In the genomic region with DNA sequence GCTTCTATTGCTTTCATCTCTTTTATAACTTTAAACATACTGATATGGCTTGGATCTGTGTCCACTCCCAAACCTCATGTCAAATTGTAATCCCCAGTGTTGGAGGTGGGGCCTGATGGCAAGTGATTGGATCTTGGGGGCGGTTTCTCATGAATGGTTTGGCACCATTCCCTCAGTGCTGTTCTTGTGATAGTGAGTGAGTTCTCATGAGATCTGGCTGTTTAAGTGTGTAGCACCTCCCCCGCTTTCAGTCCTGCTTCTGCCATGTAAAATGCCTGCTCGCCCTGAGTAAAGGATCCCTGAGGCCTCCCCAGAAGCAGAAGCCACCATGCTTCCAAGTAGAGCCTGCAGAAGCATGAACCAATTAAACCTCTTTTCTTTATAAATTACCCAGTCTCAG, we compare ENCODE assay signal across 1 cellular context.
TF ChIP-seq lines count a peak whose summit lies in the region.

No MANE protein-coding gene starts in this region.

TF ChIP-seq in K562, 482 proteins besides CTCF, POLR2A, EP300 and RAD21 (continued from another document and continues in another):
- TF ChIP-seq MNT (conservative IDR thresholded peaks at IDR 0.05) (peak in 1 of 2 experiments; percentile 39; a peak in 1 of 4 replicates), HSF4 (CRISPR knock-in tag; IDR thresholded peaks at IDR 0.05; ENCODE audit: borderline replicate concordance) (no peak), SMARCB1 (IDR thresholded peaks at IDR 0.05; ENCODE audit: insufficient read length, low read depth) (no peak), HIVEP1 (CRISPR knock-in tag; IDR thresholded peaks at IDR 0.05) (no peak), HDGF (IDR thresholded peaks at IDR 0.05) (no peak), ZNF561 (CRISPR knock-in tag; conservative IDR thresholded peaks at IDR 0.05) (no peak), ZNF77 (CRISPR knock-in tag; IDR thresholded peaks at IDR 0.05) (no peak), ZSCAN32 (CRISPR knock-in tag; IDR thresholded peaks at IDR 0.05) (no peak), SRSF9 (IDR thresholded peaks at IDR 0.05; ENCODE audit: borderline replicate concordance, low read depth, low read length) (no peak), ZNF639 (CRISPR knock-in tag; conservative IDR thresholded peaks at IDR 0.05 in 1 of 2, IDR thresholded peaks at IDR 0.05 in 1 of 2) (0 out of 4 replicates have a peak, but pooled peaks of 1 of the 2 experiments have one; percentile 36), ZBTB49 (CRISPR knock-in tag; IDR thresholded peaks at IDR 0.05; ENCODE audit: borderline replicate concordance) (no peak), ZNF583 (CRISPR knock-in tag; IDR thresholded peaks at IDR 0.05) (no peak), CAMTA2 (CRISPR knock-in tag; conservative IDR thresholded peaks at IDR 0.05) (no peak), RBM25 (IDR thresholded peaks at IDR 0.05; ENCODE audit: low read depth, low read length, severe bottlenecking) (no peak), MCM2 (IDR thresholded peaks at IDR 0.05; ENCODE audit: low read depth) (no peak), ZNF212 (CRISPR knock-in tag; IDR thresholded peaks at IDR 0.05) (no peak), CREB3 (tag; conservative IDR thresholded peaks at IDR 0.05; ENCODE audit: low read depth) (no peak), ZNF140 (CRISPR knock-in tag; IDR thresholded peaks at IDR 0.05) (no peak), NFE2 (IDR thresholded peaks at IDR 0.05; ENCODE audit: low read depth) (no peak), RHOXF2B (CRISPR knock-in tag; conservative IDR thresholded peaks at IDR 0.05) (no peak), ZNF184 (CRISPR knock-in tag; IDR thresholded peaks at IDR 0.05) (no peak), KAT7 (CRISPR knock-in tag; IDR thresholded peaks at IDR 0.05; ENCODE audit: borderline replicate concordance) (no peak), REST (CRISPR knock-in tag; IDR thresholded peaks at IDR 0.05; ENCODE audit: low read depth) (no peak), NFXL1 (CRISPR knock-in tag; IDR thresholded peaks at IDR 0.05) (no peak), ZNF707 (CRISPR knock-in tag; conservative IDR thresholded peaks at IDR 0.05) (no peak), RBM14 (IDR thresholded peaks at IDR 0.05; ENCODE audit: borderline replicate concordance, insufficient read depth, low read depth, low read length) (no peak), ZNF436 (CRISPR knock-in tag; IDR thresholded peaks at IDR 0.05) (no peak), ZNF668 (CRISPR knock-in tag; IDR thresholded peaks at IDR 0.05) (no peak), TFAM (CRISPR knock-in tag; conservative IDR thresholded peaks at IDR 0.05) (no peak), TAL1 (IDR thresholded peaks at IDR 0.05) (peak; percentile 22; the same call in 1 of the 2 replicates), ZC3H4 (CRISPR knock-in tag; IDR thresholded peaks at IDR 0.05; ENCODE audit: borderline replicate concordance) (no peak), SMARCC2 (IDR thresholded peaks at IDR 0.05; ENCODE audit: low read depth) (no peak), DNMT1 (IDR thresholded peaks at IDR 0.05) (no peak), NR1H2 (CRISPR knock-in tag; IDR thresholded peaks at IDR 0.05) (no peak), ETS2 (tag; IDR thresholded peaks at IDR 0.05; ENCODE audit: borderline replicate concordance, poor library complexity, severe bottlenecking) (no peak)
- TF ChIP-seq, protein P1, sequence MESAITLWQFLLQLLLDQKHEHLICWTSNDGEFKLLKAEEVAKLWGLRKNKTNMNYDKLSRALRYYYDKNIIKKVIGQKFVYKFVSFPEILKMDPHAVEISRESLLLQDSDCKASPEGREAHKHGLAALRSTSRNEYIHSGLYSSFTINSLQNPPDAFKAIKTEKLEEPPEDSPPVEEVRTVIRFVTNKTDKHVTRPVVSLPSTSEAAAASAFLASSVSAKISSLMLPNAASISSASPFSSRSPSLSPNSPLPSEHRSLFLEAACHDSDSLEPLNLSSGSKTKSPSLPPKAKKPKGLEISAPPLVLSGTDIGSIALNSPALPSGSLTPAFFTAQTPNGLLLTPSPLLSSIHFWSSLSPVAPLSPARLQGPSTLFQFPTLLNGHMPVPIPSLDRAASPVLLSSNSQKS (CRISPR knock-in tag; IDR thresholded peaks at IDR 0.05) = no peak
- TF ChIP-seq, protein P2, sequence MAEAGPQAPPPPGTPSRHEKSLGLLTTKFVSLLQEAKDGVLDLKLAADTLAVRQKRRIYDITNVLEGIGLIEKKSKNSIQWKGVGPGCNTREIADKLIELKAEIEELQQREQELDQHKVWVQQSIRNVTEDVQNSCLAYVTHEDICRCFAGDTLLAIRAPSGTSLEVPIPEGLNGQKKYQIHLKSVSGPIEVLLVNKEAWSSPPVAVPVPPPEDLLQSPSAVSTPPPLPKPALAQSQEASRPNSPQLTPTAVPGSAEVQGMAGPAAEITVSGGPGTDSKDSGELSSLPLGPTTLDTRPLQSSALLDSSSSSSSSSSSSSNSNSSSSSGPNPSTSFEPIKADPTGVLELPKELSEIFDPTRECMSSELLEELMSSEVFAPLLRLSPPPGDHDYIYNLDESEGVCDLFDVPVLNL (CRISPR knock-in tag; IDR thresholded peaks at IDR 0.05; ENCODE audit: low read depth) = no peak
- TF ChIP-seq, protein P3, sequence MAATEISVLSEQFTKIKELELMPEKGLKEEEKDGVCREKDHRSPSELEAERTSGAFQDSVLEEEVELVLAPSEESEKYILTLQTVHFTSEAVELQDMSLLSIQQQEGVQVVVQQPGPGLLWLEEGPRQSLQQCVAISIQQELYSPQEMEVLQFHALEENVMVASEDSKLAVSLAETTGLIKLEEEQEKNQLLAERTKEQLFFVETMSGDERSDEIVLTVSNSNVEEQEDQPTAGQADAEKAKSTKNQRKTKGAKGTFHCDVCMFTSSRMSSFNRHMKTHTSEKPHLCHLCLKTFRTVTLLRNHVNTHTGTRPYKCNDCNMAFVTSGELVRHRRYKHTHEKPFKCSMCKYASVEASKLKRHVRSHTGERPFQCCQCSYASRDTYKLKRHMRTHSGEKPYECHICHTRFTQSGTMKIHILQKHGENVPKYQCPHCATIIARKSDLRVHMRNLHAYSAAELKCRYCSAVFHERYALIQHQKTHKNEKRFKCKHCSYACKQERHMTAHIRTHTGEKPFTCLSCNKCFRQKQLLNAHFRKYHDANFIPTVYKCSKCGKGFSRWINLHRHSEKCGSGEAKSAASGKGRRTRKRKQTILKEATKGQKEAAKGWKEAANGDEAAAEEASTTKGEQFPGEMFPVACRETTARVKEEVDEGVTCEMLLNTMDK (IDR thresholded peaks at IDR 0.05; ENCODE audit: borderline replicate concordance, insufficient read depth, low read depth, low read length, poor library complexity, severe bottlenecking) = no peak
- TF ChIP-seq, protein P4, sequence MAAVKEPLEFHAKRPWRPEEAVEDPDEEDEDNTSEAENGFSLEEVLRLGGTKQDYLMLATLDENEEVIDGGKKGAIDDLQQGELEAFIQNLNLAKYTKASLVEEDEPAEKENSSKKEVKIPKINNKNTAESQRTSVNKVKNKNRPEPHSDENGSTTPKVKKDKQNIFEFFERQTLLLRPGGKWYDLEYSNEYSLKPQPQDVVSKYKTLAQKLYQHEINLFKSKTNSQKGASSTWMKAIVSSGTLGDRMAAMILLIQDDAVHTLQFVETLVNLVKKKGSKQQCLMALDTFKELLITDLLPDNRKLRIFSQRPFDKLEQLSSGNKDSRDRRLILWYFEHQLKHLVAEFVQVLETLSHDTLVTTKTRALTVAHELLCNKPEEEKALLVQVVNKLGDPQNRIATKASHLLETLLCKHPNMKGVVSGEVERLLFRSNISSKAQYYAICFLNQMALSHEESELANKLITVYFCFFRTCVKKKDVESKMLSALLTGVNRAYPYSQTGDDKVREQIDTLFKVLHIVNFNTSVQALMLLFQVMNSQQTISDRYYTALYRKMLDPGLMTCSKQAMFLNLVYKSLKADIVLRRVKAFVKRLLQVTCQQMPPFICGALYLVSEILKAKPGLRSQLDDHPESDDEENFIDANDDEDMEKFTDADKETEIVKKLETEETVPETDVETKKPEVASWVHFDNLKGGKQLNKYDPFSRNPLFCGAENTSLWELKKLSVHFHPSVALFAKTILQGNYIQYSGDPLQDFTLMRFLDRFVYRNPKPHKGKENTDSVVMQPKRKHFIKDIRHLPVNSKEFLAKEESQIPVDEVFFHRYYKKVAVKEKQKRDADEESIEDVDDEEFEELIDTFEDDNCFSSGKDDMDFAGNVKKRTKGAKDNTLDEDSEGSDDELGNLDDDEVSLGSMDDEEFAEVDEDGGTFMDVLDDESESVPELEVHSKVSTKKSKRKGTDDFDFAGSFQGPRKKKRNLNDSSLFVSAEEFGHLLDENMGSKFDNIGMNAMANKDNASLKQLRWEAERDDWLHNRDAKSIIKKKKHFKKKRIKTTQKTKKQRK (IDR thresholded peaks at IDR 0.05; ENCODE audit: borderline replicate concordance, low read depth, low read length) = no peak
- TF ChIP-seq, protein P5, sequence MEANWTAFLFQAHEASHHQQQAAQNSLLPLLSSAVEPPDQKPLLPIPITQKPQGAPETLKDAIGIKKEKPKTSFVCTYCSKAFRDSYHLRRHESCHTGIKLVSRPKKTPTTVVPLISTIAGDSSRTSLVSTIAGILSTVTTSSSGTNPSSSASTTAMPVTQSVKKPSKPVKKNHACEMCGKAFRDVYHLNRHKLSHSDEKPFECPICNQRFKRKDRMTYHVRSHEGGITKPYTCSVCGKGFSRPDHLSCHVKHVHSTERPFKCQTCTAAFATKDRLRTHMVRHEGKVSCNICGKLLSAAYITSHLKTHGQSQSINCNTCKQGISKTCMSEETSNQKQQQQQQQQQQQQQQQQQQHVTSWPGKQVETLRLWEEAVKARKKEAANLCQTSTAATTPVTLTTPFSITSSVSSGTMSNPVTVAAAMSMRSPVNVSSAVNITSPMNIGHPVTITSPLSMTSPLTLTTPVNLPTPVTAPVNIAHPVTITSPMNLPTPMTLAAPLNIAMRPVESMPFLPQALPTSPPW (CRISPR knock-in tag; IDR thresholded peaks at IDR 0.05) = no peak
